In the genomic region with DNA sequence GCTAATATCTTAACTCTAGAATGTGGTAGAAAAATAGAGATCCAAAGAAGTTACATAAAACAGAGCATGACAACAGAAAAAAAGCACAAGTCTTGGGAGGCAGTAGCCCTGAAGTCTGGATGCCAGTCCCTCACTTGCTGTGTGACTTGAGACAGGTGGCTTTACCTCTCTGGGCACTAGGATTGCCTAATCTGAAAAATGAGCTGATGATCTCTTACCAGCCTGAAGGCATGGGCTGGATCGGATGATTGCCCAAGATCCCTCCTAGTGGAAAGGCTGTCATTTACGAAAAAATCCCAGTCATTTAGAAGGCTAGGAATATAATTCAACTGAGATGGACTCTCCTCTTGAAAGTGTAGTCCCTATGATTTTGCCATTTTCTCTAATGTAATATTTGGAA, we compare ENCODE assay signal across 20 cellular contexts. TPM values are rescaled to one million over a fixed set of nuclear protein-coding genes. Genes with fewer than 3 reads are reported as not detected.
A peak's percentile ranks its signal among the peaks of the same experiment; 100 is the strongest.
DNase-seq lines count a peak whose midpoint lies in the region; ATAC-seq and TF ChIP-seq lines count a peak whose summit lies in the region.
"Had no signal": no experiment of that assay in that cellular context is flagged by ENCODE, and none has a peak within 500 bp of the region (broad histone marks: within the 10 kb centered on the region; RNA-seq: fewer than 3 reads in every experiment).

No MANE protein-coding gene starts in this region.

- H3K79me2 ChIP-seq in GM23248 (ENCODE audit: insufficient read depth) (no peaks in the 10 kb centered on the region), PC-3 (ENCODE audit: low read length) (no peaks in the 10 kb centered on the region)

- H3K4me1 Mint-ChIP-seq in stimulated activated naive B cell treated with anti-CD40 and anti-IgM and Interleukin-4, amounts not matched to agents 10 μg/mL and 1 μg/mL and 100 μg/mL, for 72 hours = peaks cover 5 to 13% of the 10 kb centered on the region in 2 donors

- 25 to 33% methylated on average over 2 of the region's 2 CpGs for WGBS in GM23248 (ENCODE audit: low coverage in 1 of 2, low lambda C conversion rate in 2 of 2, missing lambda C conversion rate in 2 of 2), 2 experiments

- H3K4me2 ChIP-seq in GM23248 (ENCODE audit: unreplicated experiment) (no peak overlapping the region), PC-3 (ENCODE audit: low read length) (no peak overlapping the region)
- H3K4me2 ChIP-seq: BLaER1 treated with 17β-estradiol and CSF1 and Interleukin-3, amounts not matched to agents 10 nM and 100 nM had no signal

- H3K9me3 ChIP-seq in GM23248 (ENCODE audit: low read depth) = no peaks in the 10 kb centered on the region
- no peaks in the 10 kb centered on the region; the same call in 1 of the 2 replicates for H3K9me3 ChIP-seq in PC-3 (ENCODE audit: low read length)
- H3K9me3 ChIP-seq: adrenal gland, lower lobe of right lung had no signal

- H3K27me3 ChIP-seq in GM23248 (replicated peaks; ENCODE audit: insufficient read depth) (no peaks in the 10 kb centered on the region), PC-3 (ENCODE audit: low read length) (no peaks in the 10 kb centered on the region)
- H3K27me3 ChIP-seq: adrenal gland; BLaER1 treated with 17β-estradiol and CSF1 and Interleukin-3, amounts not matched to agents 10 nM and 100 nM had no signal

- no peak overlapping the region for H3K4me3 ChIP-seq in GM23248
- H3K4me3 ChIP-seq in PC-3 (ENCODE audit: low read length) = no peak overlapping the region
- no peak overlapping the region for H3K4me3 ChIP-seq in fibroblast of mammary gland (ENCODE audit: control insufficient read depth, low read depth, low read length)
- H3K4me3 ChIP-seq: adrenal gland; BLaER1 treated with 17β-estradiol and CSF1 and Interleukin-3, amounts not matched to agents 10 nM and 100 nM; lower lobe of right lung had no signal

- H3K9me3 Mint-ChIP-seq in stimulated activated naive B cell treated with anti-CD40 and anti-IgM and Interleukin-4, amounts not matched to agents 10 μg/mL and 1 μg/mL and 100 μg/mL, for 72 hours = peaks cover 0 to 3% of the 10 kb centered on the region in 2 donors
- H3K9me3 Mint-ChIP-seq: naive thymus-derived CD4-positive, alpha-beta T cell had no signal

- TF ChIP-seq CTCF in PC-3 (conservative IDR thresholded peaks at IDR 0.05; ENCODE audit: low read depth, low read length) = peak; percentile 36; the same call in 1 of the 2 replicates
- no peak for TF ChIP-seq CTCF in fibroblast of mammary gland (conservative IDR thresholded peaks at IDR 0.05; ENCODE audit: control insufficient read depth, insufficient read depth, low read depth, low read length)

- CTCF ChIA-PET in PC-3 (lab: Charles Lee) = interaction anchor here (1.2 kb wide), 1 partner anchor 55 kb away, joined by 5 read pairs; no protein-coding TSS in a partner anchor

- H2AFZ ChIP-seq in GM23248 = no peak overlapping the region
- 0 out of 2 replicates have a peak overlapping the region, but pooled peaks have one; percentile 19 for H2AFZ ChIP-seq in PC-3 (ENCODE audit: low read length)

- in situ Hi-C loops in GM23248 (cut with MboI) = no loop called here

- BruUV-seq in PC-3 (replicated peaks; lab: Mats Ljungman, UMichigan) = no TSS peak

- intact Hi-C loops in PC-3 (cut with micrococcal nuclease) (loop anchor here (1.0 kb wide), 1 partner anchor 55 kb away; no protein-coding TSS in a partner anchor), Right ventricle myocardium inferior (cut with DNase I) (no loop called here), sciatic nerve (cut with DNase I) (no loop called here)

- H3K9ac ChIP-seq in GM23248 = no peak overlapping the region
- H3K9ac ChIP-seq in PC-3 (ENCODE audit: low read length) = no peak overlapping the region
- H3K9ac ChIP-seq: BLaER1 treated with 17β-estradiol and CSF1 and Interleukin-3, amounts not matched to agents 10 nM and 100 nM had no signal

- no peaks in the 10 kb centered on the region for H3K27me3 Mint-ChIP-seq in stimulated activated naive B cell treated with anti-CD40 and anti-IgM and Interleukin-4, amounts not matched to agents 10 μg/mL and 1 μg/mL and 100 μg/mL, for 72 hours
- H3K27me3 Mint-ChIP-seq: activated CD4-positive, alpha-beta memory T cell treated with anti-CD3 and anti-CD28 coated beads, Interleukin-2, amount 10 ng/mL, durations not matched to agents 7 days and 5 days; naive thymus-derived CD4-positive, alpha-beta T cell; stimulated activated naive CD8-positive, alpha-beta T cell treated with anti-CD3 and anti-CD28 coated beads, Interleukin-15, amount 100 ng/mL, for 72 hours had no signal

- peak; percentile 28 for DNase-seq in AG08396 (ENCODE audit: low spot score)
- DNase-seq in GM23248 = peak; percentile 51
- DNase-seq in PC-3 = peak; percentile 54
- DNase-seq in fibroblast of mammary gland (ENCODE audit: low read depth) = peak; percentile 24
- no peak for DNase-seq in stimulated activated naive B cell treated with anti-CD40 and anti-IgM and Interleukin-4, amounts not matched to agents 10 μg/mL and 1 μg/mL and 100 μg/mL, for 72 hours
- DNase-seq in Right ventricle myocardium inferior (ENCODE audit: missing footprints) = no peak
- DNase-seq in sciatic nerve (ENCODE audit: low spot score) = no peak
- DNase-seq: activated CD4-positive, alpha-beta memory T cell treated with anti-CD3 and anti-CD28 coated beads, Interleukin-2, amount 10 ng/mL, durations not matched to agents 7 days and 5 days; adrenal gland; DMS79 treated with DMSO at 0.1 percent for 48 hours; lower lobe of right lung; naive thymus-derived CD4-positive, alpha-beta T cell; NCI-H1092; posterior cingulate gyrus; stimulated activated CD4-positive, alpha-beta T cell treated with anti-CD3 and anti-CD28 coated beads, Interleukin-12 subunit alpha, Interleukin-12 subunit beta, amount 100 ng/mL, for 4 hours; stimulated activated naive CD8-positive, alpha-beta T cell treated with anti-CD3 and anti-CD28 coated beads, Interleukin-15, amount 100 ng/mL, for 72 hours had no signal

- H3K36me3 Mint-ChIP-seq in stimulated activated naive B cell treated with anti-CD40 and anti-IgM and Interleukin-4, amounts not matched to agents 10 μg/mL and 1 μg/mL and 100 μg/mL, for 72 hours = no peaks in the 10 kb centered on the region
- H3K36me3 Mint-ChIP-seq: naive thymus-derived CD4-positive, alpha-beta T cell had no signal

- H3K36me3 ChIP-seq in GM23248 (ENCODE audit: low read depth) (no peaks in the 10 kb centered on the region), PC-3 (ENCODE audit: low read depth, low read length) (no peaks in the 10 kb centered on the region)
- H3K36me3 ChIP-seq: adrenal gland; BLaER1 treated with 17β-estradiol and CSF1 and Interleukin-3, amounts not matched to agents 10 nM and 100 nM; lower lobe of right lung had no signal

- H3K4me3 Mint-ChIP-seq in stimulated activated naive B cell treated with anti-CD40 and anti-IgM and Interleukin-4, amounts not matched to agents 10 μg/mL and 1 μg/mL and 100 μg/mL, for 72 hours = no peak overlapping the region
- H3K4me3 Mint-ChIP-seq: activated CD4-positive, alpha-beta memory T cell treated with anti-CD3 and anti-CD28 coated beads, Interleukin-2, amount 10 ng/mL, durations not matched to agents 7 days and 5 days; naive thymus-derived CD4-positive, alpha-beta T cell; stimulated activated naive CD8-positive, alpha-beta T cell treated with anti-CD3 and anti-CD28 coated beads, Interleukin-15, amount 100 ng/mL, for 72 hours had no signal

- no peaks in the 10 kb centered on the region for H3F3A ChIP-seq in GM23248 (ENCODE audit: insufficient read depth)
- H3F3A ChIP-seq in PC-3 (ENCODE audit: low read length, unreplicated experiment) = no peaks in the 10 kb centered on the region

- H3K27ac ChIP-seq in GM23248 (no peak overlapping the region), PC-3 (ENCODE audit: low read length) (no peak overlapping the region)
- H3K27ac ChIP-seq: adrenal gland; BLaER1 treated with 17β-estradiol and CSF1 and Interleukin-3, amounts not matched to agents 10 nM and 100 nM; lower lobe of right lung had no signal

- POLR2A ChIA-PET in PC-3 (lab: Charles Lee; ENCODE audit: unreplicated experiment) = interaction anchor here (0.6 kb wide), 2 partner anchors 27 to 434 kb away, joined by 3 to 6 read pairs; no protein-coding TSS in a partner anchor

- ATAC-seq in PC-3 (peak; percentile 55; the same call in 1 of the 2 replicates), Right ventricle myocardium inferior (no peak), sciatic nerve (no peak), GM18505 (IDR thresholded peaks at IDR 0.05; ENCODE audit: unreplicated experiment) (no peak)
- ATAC-seq in stimulated activated naive B cell treated with anti-CD40 and anti-IgM and Interleukin-4, amounts not matched to agents 10 μg/mL and 1 μg/mL and 100 μg/mL, for 72 hours (replicated peaks) = no peak
- ATAC-seq: lower lobe of right lung; naive thymus-derived CD4-positive, alpha-beta T cell; stimulated activated naive CD8-positive, alpha-beta T cell treated with anti-CD3 and anti-CD28 coated beads, Interleukin-15, amount 100 ng/mL, for 72 hours had no signal

- H3K9me2 ChIP-seq in GM23248 (ENCODE audit: insufficient read depth) (no peaks in the 10 kb centered on the region), PC-3 (replicated peaks; ENCODE audit: low read length) (no peaks in the 10 kb centered on the region)

- H4K20me1 ChIP-seq in GM23248 (ENCODE audit: insufficient read depth) = no peaks in the 10 kb centered on the region
- no peaks in the 10 kb centered on the region for H4K20me1 ChIP-seq in PC-3 (ENCODE audit: low read length)
- H4K20me1 ChIP-seq: BLaER1 treated with 17β-estradiol and CSF1 and Interleukin-3, amounts not matched to agents 10 nM and 100 nM had no signal

- no peak for TF ChIP-seq POLR2A in GM18505 (IDR thresholded peaks at IDR 0.05; ENCODE audit: borderline replicate concordance, extremely low read depth, insufficient read depth, insufficient read length)

- H3K4me1 ChIP-seq in GM23248 (ENCODE audit: insufficient read depth) = peaks cover 6% of the 10 kb centered on the region; the same call in 1 of the 2 replicates
- H3K4me1 ChIP-seq in PC-3 (ENCODE audit: insufficient read depth, low read length) = peaks cover 4% of the 10 kb centered on the region; the same call in 1 of the 2 replicates
- H3K4me1 ChIP-seq: adrenal gland, lower lobe of right lung had no signal

- H3K27ac Mint-ChIP-seq in stimulated activated naive B cell treated with anti-CD40 and anti-IgM and Interleukin-4, amounts not matched to agents 10 μg/mL and 1 μg/mL and 100 μg/mL, for 72 hours = no peak overlapping the region
- H3K27ac Mint-ChIP-seq: activated CD4-positive, alpha-beta memory T cell treated with anti-CD3 and anti-CD28 coated beads, Interleukin-2, amount 10 ng/mL, durations not matched to agents 7 days and 5 days; naive thymus-derived CD4-positive, alpha-beta T cell; stimulated activated naive CD8-positive, alpha-beta T cell treated with anti-CD3 and anti-CD28 coated beads, Interleukin-15, amount 100 ng/mL, for 72 hours had no signal

RNA-seq across cellular contexts. Expression of a gene that starts 10.9 kb away (rescaled TPM):
- total RNA-seq in GM23248 (2014; rRNA removed; shearing (Covaris generic)) = not detected in 2 replicates
- polyA plus RNA-seq in GM23248 (2016; fragmentation: Nextera tagmentation; extraction: Ambion mirVana) = not detected in 2 replicates
- total RNA-seq in PC-3 (2014; rRNA removed) (not detected in 2 replicates), Right ventricle myocardium inferior (not detected), sciatic nerve (not detected)
- total RNA-seq: cerebellum, glomerular endothelial cell, lower lobe of right lung had no signal
- polyA plus RNA-seq: naive thymus-derived CD4-positive, alpha-beta T cell had no signal

Comparison
In these comparisons a context has a peak if more than half of its experiments do, and no peak if none do; other contexts are left out.
1. DNase-seq: peak in AG08396 (single experiment), GM23248 (single experiment), PC-3 (single experiment) and fibroblast of mammary gland (single experiment); none in stimulated activated naive B cell treated with anti-CD40 and anti-IgM and Interleukin-4, amounts not matched to agents 10 μg/mL and 1 μg/mL and 100 μg/mL, for 72 hours (single experiment), Right ventricle myocardium inferior (single experiment) and sciatic nerve (single experiment).